Comparison of ENCODE assay signal across 8 cellular contexts in the genomic region with DNA sequence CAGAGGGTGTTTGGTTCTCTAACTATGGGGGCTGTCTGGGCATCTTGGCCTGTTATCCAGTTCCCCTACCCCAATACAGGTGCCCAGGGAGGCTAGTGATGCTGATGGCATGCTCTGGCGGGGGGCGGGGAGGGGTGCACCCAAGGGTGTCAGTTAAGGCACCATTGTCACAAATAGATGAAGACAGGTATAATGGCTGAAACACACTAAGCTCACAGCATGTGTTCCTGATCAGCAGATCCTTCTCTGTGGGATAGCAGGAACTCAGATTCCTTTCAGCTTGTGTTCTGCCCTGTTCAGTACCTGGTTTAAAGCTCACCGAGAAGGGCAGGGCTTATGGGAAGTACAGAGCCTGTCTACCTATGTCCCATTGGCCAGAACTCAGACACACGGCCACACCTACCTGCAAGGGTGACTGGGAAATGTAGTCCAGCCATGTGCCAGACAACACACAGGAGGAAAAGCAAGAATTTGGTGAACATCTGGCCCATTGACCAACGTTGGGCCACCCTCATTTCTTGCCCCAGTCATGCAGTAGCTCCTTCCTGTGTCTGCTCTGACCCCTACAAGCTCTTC. TPM values are rescaled to one million over a fixed set of nuclear protein-coding genes. Genes with fewer than 3 reads are reported as not detected.
A peak's percentile ranks its signal among the peaks of the same experiment; 100 is the strongest.
DNase-seq lines count a peak whose midpoint lies in the region; ATAC-seq and TF ChIP-seq lines count a peak whose summit lies in the region.
"Had no signal": no experiment of that assay in that cellular context is flagged by ENCODE, and none has a peak within 500 bp of the region (broad histone marks: within the 10 kb centered on the region; RNA-seq: fewer than 3 reads in every experiment).

No MANE protein-coding gene starts in this region.

- no peak overlapping the region for H3K4me2 ChIP-seq in parathyroid adenoma (ENCODE audit: low read length)

- H3K27ac ChIP-seq in brain microvascular endothelial cell (no peak overlapping the region), parathyroid adenoma (no peak overlapping the region)
- H3K27ac ChIP-seq: heart right ventricle had no signal

- in situ Hi-C loops in brain microvascular endothelial cell (cut with HindIII; ENCODE audit: low pct_ligation_motif_present, low sequenced_read_pairs), result no loop called here

- H3K36me3 ChIP-seq in brain microvascular endothelial cell (replicated peaks), result no peaks in the 10 kb centered on the region
- H3K36me3 ChIP-seq in parathyroid adenoma (ENCODE audit: control insufficient read depth, insufficient read depth, low read length), result no peaks in the 10 kb centered on the region
- H3K36me3 ChIP-seq: heart right ventricle had no signal

- peak overlapping the region; percentile 11 for H2AFZ ChIP-seq in parathyroid adenoma

- H3K9me3 ChIP-seq in parathyroid adenoma (ENCODE audit: control insufficient read depth, low read length), result peaks cover 5% of the 10 kb centered on the region
- H3K9me3 ChIP-seq: heart right ventricle had no signal

- peak; percentile 69 for ATAC-seq in HG02642 (IDR thresholded peaks at IDR 0.05; ENCODE audit: poor library complexity, unreplicated experiment)
- no peak for ATAC-seq in Right ventricle myocardium superior (ENCODE audit: poor library complexity)

- intact Hi-C loops in Right ventricle myocardium superior (cut with DNase I), result no loop called here

- H3K27me3 ChIP-seq in brain microvascular endothelial cell (replicated peaks) (peaks cover 21% of the 10 kb centered on the region), parathyroid adenoma (ENCODE audit: control insufficient read depth, insufficient read depth, low read length) (no peaks in the 10 kb centered on the region)

- DNase-seq in GM12864 (ENCODE audit: low read depth), result peak; percentile 15
- DNase-seq in NCI-H69 (lab: John Stamatoyannopoulos, UW), result peak; percentile 14
- peak; percentile 30 for DNase-seq in brain microvascular endothelial cell
- DNase-seq in Right ventricle myocardium superior, result no peak
- DNase-seq in ureter (ENCODE audit: low spot score), result no peak
- DNase-seq: heart right ventricle had no signal

- H3K4me1 ChIP-seq in parathyroid adenoma, result peaks cover 3% of the 10 kb centered on the region
- H3K4me1 ChIP-seq: heart right ventricle had no signal

- H3K4me3 ChIP-seq in GM12864 (ENCODE audit: low read depth, low read length) (no peak overlapping the region), brain microvascular endothelial cell (ENCODE audit: low read depth, low read length) (no peak overlapping the region), parathyroid adenoma (ENCODE audit: low read depth, low read length) (no peak overlapping the region)
- H3K4me3 ChIP-seq: heart right ventricle had no signal

- H3K9ac ChIP-seq in parathyroid adenoma, result no peak overlapping the region

- no peaks in the 10 kb centered on the region for H3K79me2 ChIP-seq in parathyroid adenoma

- TF ChIP-seq CTCF in GM12864 (IDR thresholded peaks at IDR 0.05; ENCODE audit: low read depth, low read length, missing control alignments) (no peak), brain microvascular endothelial cell (IDR thresholded peaks at IDR 0.05; ENCODE audit: low read depth, low read length, missing control alignments) (no peak), parathyroid adenoma (IDR thresholded peaks at IDR 0.05) (no peak)

RNA-seq across cellular contexts. Expression of gene RSPO4, which starts 3.4 kb away (rescaled TPM):
- total RNA-seq in Right ventricle myocardium superior (not detected), ureter (not detected)

Comparison
In these comparisons a context has a peak if more than half of its experiments do, and no peak if none do; other contexts are left out.
1. DNase-seq: peak in GM12864 (single experiment), NCI-H69 (single experiment) and brain microvascular endothelial cell (single experiment); none in Right ventricle myocardium superior (single experiment) and ureter (single experiment).